ENCODE assay signal across 8 cellular contexts in genomic region chr9:83623634-83623991, GRCh38. TPM values are rescaled to one million over a fixed set of nuclear protein-coding genes. Genes with fewer than 3 reads are reported as not detected.
DNase-seq lines count a peak whose midpoint lies in the region; ATAC-seq and TF ChIP-seq lines count a peak whose summit lies in the region.

No MANE protein-coding gene starts in this region.

- H3K36me3 Mint-ChIP-seq in activated CD4-positive, alpha-beta T cell treated with anti-CD3 and anti-CD28 coated beads for 36 hours (ENCODE audit: low read depth), result peaks cover 13% of the 10 kb centered on the region
- no peaks in the 10 kb centered on the region for H3K36me3 Mint-ChIP-seq in endodermal cell (ENCODE audit: low read depth)
- peaks cover 0 to 4% (median 0%) of the 10 kb centered on the region in 3 donors for H3K36me3 Mint-ChIP-seq in naive thymus-derived CD8-positive, alpha-beta T cell

- peaks cover 23% of the 10 kb centered on the region for H3K4me1 Mint-ChIP-seq in activated CD4-positive, alpha-beta T cell treated with anti-CD3 and anti-CD28 coated beads for 36 hours
- H3K4me1 Mint-ChIP-seq in endodermal cell, result peaks cover 17% of the 10 kb centered on the region
- H3K4me1 Mint-ChIP-seq in naive thymus-derived CD8-positive, alpha-beta T cell, result peaks cover 23 to 41% (median 37%) of the 10 kb centered on the region in 4 donors

- H3K27ac Mint-ChIP-seq in activated CD4-positive, alpha-beta T cell treated with anti-CD3 and anti-CD28 coated beads for 36 hours, result peak overlapping the region; percentile 82
- H3K27ac Mint-ChIP-seq in endodermal cell, result no peak overlapping the region
- H3K27ac Mint-ChIP-seq in naive thymus-derived CD8-positive, alpha-beta T cell, result peak overlapping the region; percentile 89 to 98 (median 94)

- H3K9ac ChIP-seq in endodermal cell (ENCODE audit: extremely low read depth, low read length, poor library complexity, severe bottlenecking), result peak overlapping the region; percentile 44

- peaks cover 0 to 14% (median 9%) of the 10 kb centered on the region in 4 donors for H3K4me1 ChIP-seq in Peyer's patch
- H3K4me1 ChIP-seq in endodermal cell (ENCODE audit: control insufficient read depth, insufficient read depth, low read length), result peaks cover 5% of the 10 kb centered on the region

- H3K4me3 Mint-ChIP-seq in activated CD4-positive, alpha-beta T cell treated with anti-CD3 and anti-CD28 coated beads for 36 hours, result peak overlapping the region; percentile 80
- H3K4me3 Mint-ChIP-seq in endodermal cell, result peak overlapping the region; percentile 75
- peak overlapping the region; percentile 91 to 96 (median 94) for H3K4me3 Mint-ChIP-seq in naive thymus-derived CD8-positive, alpha-beta T cell

- no peak for DNase-seq in activated CD4-positive, alpha-beta T cell treated with anti-CD3 and anti-CD28 coated beads for 36 hours
- no peak for DNase-seq in activated CD4-positive, alpha-beta T cell treated with anti-CD3 and anti-CD28 coated beads, Interleukin-2, amount 50 U/mL, for 4 hours
- no peak for DNase-seq in Peyer's patch
- no peak for DNase-seq in endodermal cell
- peak in 1 of 10 donors; percentile 36 for DNase-seq in naive thymus-derived CD8-positive, alpha-beta T cell
- no peak for DNase-seq in NCI-H524 (lab: John Stamatoyannopoulos, UW)
- DNase-seq in HuH-7 (ENCODE audit: low spot score), result no peak

- H3K9me3 Mint-ChIP-seq in activated CD4-positive, alpha-beta T cell treated with anti-CD3 and anti-CD28 coated beads for 36 hours (ENCODE audit: low read depth), result no peaks in the 10 kb centered on the region
- no peaks in the 10 kb centered on the region for H3K9me3 Mint-ChIP-seq in endodermal cell
- H3K9me3 Mint-ChIP-seq in naive thymus-derived CD8-positive, alpha-beta T cell, result no peaks in the 10 kb centered on the region

- no peaks in the 10 kb centered on the region for H3K9me3 ChIP-seq in Peyer's patch
- H3K9me3 ChIP-seq in endodermal cell (ENCODE audit: control insufficient read depth, low read length), result no peaks in the 10 kb centered on the region

- no peak for ATAC-seq in activated CD4-positive, alpha-beta T cell treated with anti-CD3 and anti-CD28 coated beads for 36 hours
- peak; percentile 25 for ATAC-seq in HG02885 (IDR thresholded peaks at IDR 0.05; ENCODE audit: poor library complexity, unreplicated experiment)
- ATAC-seq in naive thymus-derived CD8-positive, alpha-beta T cell, result peak; percentile 15 to 34

- 39% methylated on average over 5 of the region's 5 CpGs; no CpG with 5 or more reads in 1 of the 2 experiments for WGBS in endodermal cell (ENCODE audit: insufficient coverage in 1 of 2, insufficient read length in 1 of 2), 2 experiments

- no peaks in the 10 kb centered on the region for H3K27me3 Mint-ChIP-seq in activated CD4-positive, alpha-beta T cell treated with anti-CD3 and anti-CD28 coated beads for 36 hours
- peaks cover 6% of the 10 kb centered on the region for H3K27me3 Mint-ChIP-seq in endodermal cell (ENCODE audit: insufficient read depth)
- H3K27me3 Mint-ChIP-seq in naive thymus-derived CD8-positive, alpha-beta T cell, result no peaks in the 10 kb centered on the region

- H3K27me3 ChIP-seq in Peyer's patch, result no peaks in the 10 kb centered on the region
- H3K27me3 ChIP-seq in endodermal cell (ENCODE audit: control insufficient read depth, insufficient read depth, low read length, poor library complexity, severe bottlenecking), result no peaks in the 10 kb centered on the region

- H3K4me3 ChIP-seq in Peyer's patch, result peak overlapping the region; percentile 56 to 79 (median 63)
- peak overlapping the region; percentile 87 for H3K4me3 ChIP-seq in endodermal cell (ENCODE audit: low read length)

- H3K27ac ChIP-seq in Peyer's patch, result peak overlapping the region; percentile 88 to 94 (median 93)
- H3K27ac ChIP-seq in endodermal cell (ENCODE audit: low read depth, low read length), result no peak overlapping the region

- TF ChIP-seq CTCF in Peyer's patch (IDR thresholded peaks at IDR 0.05) (no peak), endodermal cell (conservative IDR thresholded peaks at IDR 0.05) (no peak)

- intact Hi-C loops in activated CD4-positive, alpha-beta T cell treated with anti-CD3 and anti-CD28 coated beads for 36 hours (cut with DNase I, micrococcal nuclease), result loop anchor here (1.0 to 5.0 kb wide), 6 partner anchors 84 to 357 kb away; partner anchors contain the start of genes KIF27 (in 2 of the 2), GKAP1 (in 1 of the 2), HNRNPK (in 1 of the 2) and RMI1 (in 1 of the 2)

- POLR2A ChIA-PET in activated CD4-positive, alpha-beta T cell treated with anti-CD3 and anti-CD28 coated beads for 36 hours (lab: Charles Lee), result interaction anchor here (0.6 to 1.2 kb wide), 4 partner anchors 12 to 357 kb away, joined by 3 to 4 read pairs (median 3); partner anchors contain the start of genes HNRNPK and RMI1
- POLR2A ChIA-PET in naive thymus-derived CD8-positive, alpha-beta T cell (lab: Charles Lee), result interaction anchor here (0.8 to 2.5 kb wide), 8 partner anchors 9 to 356 kb away, joined by 3 to 25 read pairs (median 8); partner anchors contain the start of genes HNRNPK, KIF27, RMI1 and UBQLN1

- H3K36me3 ChIP-seq in Peyer's patch, result peaks cover 0 to 5% (median 0%) of the 10 kb centered on the region in 3 donors
- H3K36me3 ChIP-seq in endodermal cell (ENCODE audit: control insufficient read depth, insufficient read depth, low read length), result no peaks in the 10 kb centered on the region

- TF ChIP-seq POLR2A in Peyer's patch (IDR thresholded peaks at IDR 0.05), result peak; percentile 7 to 35

- CTCF ChIA-PET in activated CD4-positive, alpha-beta T cell treated with anti-CD3 and anti-CD28 coated beads for 36 hours (lab: Charles Lee), result interaction anchor here (0.5 to 5.8 kb wide), 9 partner anchors 12 to 357 kb away, joined by 3 to 44 read pairs (median 3); partner anchors contain the start of gene RMI1

RNA-seq across cellular contexts. Expression of gene IDNK, which starts 0.7 kb away (rescaled TPM):
- total RNA-seq in activated CD4-positive, alpha-beta T cell treated with anti-CD3 and anti-CD28 coated beads for 36 hours, result 1 to 10 TPM; 4.6 to 4.7 TPM
- total RNA-seq in Peyer's patch (10 to 100 TPM in 2 of 4 donors, 1 to 10 TPM in 1, not detected in 1; 9.9 to 14.1 (median 12.1) TPM), endodermal cell (1 to 10 TPM; 1.6 TPM)
- 1.9 TPM for polyA plus RNA-seq in endodermal cell (2013, experiment 1 of 2)
- 1.5 TPM for polyA plus RNA-seq in endodermal cell (2013, experiment 2 of 2)
- total RNA-seq in naive thymus-derived CD8-positive, alpha-beta T cell, result 10 to 100 TPM; 11.4 to 12.6 TPM
- 10 to 100 TPM; 15.8 to 19.3 (median 19.1) TPM for polyA plus RNA-seq in naive thymus-derived CD8-positive, alpha-beta T cell
